2 cellular contexts compared by ENCODE assay signal in genomic region chr11:44575288-44575672, GRCh38.
TF ChIP-seq lines count a peak whose summit lies in the region.

No MANE protein-coding gene starts in this region.

TF ChIP-seq in SK-N-SH treated with all-trans-retinoic acid at 6 μM for 48 hours, 23 proteins besides CTCF, POLR2A, EP300 and RAD21 (continued from another document):
- TF ChIP-seq CSRNP3 (CRISPR knock-in tag; IDR thresholded peaks at IDR 0.05) (no peak), BACH2 (CRISPR knock-in tag; IDR thresholded peaks at IDR 0.05; ENCODE audit: borderline replicate concordance) (no peak), ISL1 (CRISPR knock-in tag; IDR thresholded peaks at IDR 0.05) (no peak), ZNF70 (CRISPR knock-in tag; IDR thresholded peaks at IDR 0.05) (no peak)

TF ChIP-seq in WTC11, 78 proteins besides CTCF, POLR2A, EP300 and RAD21 (continued from another document):
- no peak for TF ChIP-seq PRDM15 (CRISPR knock-in tag; IDR thresholded peaks at IDR 0.05)
- TF ChIP-seq TEAD4 (CRISPR knock-in tag; IDR thresholded peaks at IDR 0.05), result no peak
- no peak for TF ChIP-seq MLX (CRISPR knock-in tag; IDR thresholded peaks at IDR 0.05)
- no peak for TF ChIP-seq PRRX2 (CRISPR knock-in tag; IDR thresholded peaks at IDR 0.05)
- TF ChIP-seq ZNF317 (CRISPR knock-in tag; IDR thresholded peaks at IDR 0.05; ENCODE audit: borderline replicate concordance, low read depth), result no peak
- TF ChIP-seq HMGA2 (CRISPR knock-in tag; IDR thresholded peaks at IDR 0.05), result no peak
- TF ChIP-seq AR (CRISPR knock-in tag; IDR thresholded peaks at IDR 0.05), result no peak
- no peak for TF ChIP-seq GTF2I (CRISPR knock-in tag; conservative IDR thresholded peaks at IDR 0.05)
- TF ChIP-seq ZNF121 (CRISPR knock-in tag; IDR thresholded peaks at IDR 0.05), result no peak
- TF ChIP-seq KAT7 (CRISPR knock-in tag; IDR thresholded peaks at IDR 0.05; ENCODE audit: borderline replicate concordance), result no peak
- no peak for TF ChIP-seq NR1H2 (CRISPR knock-in tag; IDR thresholded peaks at IDR 0.05)
- no peak for TF ChIP-seq NFATC4 (CRISPR knock-in tag; IDR thresholded peaks at IDR 0.05)
- no peak for TF ChIP-seq E2F5 (CRISPR knock-in tag; IDR thresholded peaks at IDR 0.05)
- TF ChIP-seq ZNF425 (CRISPR knock-in tag; conservative IDR thresholded peaks at IDR 0.05), result no peak
TF ChIP-seq in WTC11: peak in this region for 0.
